Comparison of ENCODE assay signal across 1 cellular context in the genomic region with DNA sequence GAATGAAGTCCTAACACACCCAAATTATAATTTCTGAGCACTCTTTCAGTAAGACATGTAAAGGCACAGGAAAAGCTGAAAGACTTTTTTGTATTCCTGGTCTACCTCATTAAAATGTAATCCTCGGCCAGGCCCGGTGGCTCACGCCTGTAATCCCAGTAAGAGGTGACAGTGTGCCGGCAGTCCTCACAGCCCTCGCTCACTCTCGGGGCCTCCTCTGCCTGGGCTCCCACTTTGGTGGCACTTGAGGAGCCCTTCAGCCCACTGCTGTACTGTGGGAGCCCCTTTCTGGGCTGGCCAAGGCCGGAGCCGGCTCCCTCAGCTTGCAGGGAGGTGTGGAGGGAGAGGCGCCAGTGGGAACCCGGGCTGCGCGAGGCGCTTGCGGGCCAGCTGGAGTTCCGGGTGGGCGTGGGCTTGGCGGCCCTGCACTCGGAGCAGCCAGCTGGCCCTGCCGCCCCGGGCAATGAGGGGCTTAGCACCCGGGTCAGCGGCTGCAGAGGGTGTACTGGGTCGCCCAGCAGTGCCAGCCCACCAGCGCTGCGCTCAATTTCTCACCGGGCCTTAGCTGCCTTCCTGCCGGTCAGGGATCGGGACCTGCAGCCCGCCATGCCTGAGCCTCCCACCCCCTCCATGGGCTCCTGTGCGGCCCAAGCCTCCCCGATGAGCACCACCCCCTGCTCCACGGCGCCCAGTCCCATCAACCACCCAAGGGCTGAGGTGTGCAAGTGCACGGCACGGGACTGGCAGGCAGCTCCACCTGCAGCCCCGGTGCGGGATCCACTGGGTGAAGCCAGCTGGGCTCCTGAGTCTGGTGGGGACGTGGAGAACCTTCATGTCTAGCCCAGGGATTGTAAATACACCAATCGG. TPM values are rescaled to one million over a fixed set of nuclear protein-coding genes. Genes with fewer than 3 reads are reported as not detected.
"Had no signal": no experiment of that assay in that cellular context is flagged by ENCODE, and none has a peak within 500 bp of the region (broad histone marks: within the 10 kb centered on the region; RNA-seq: fewer than 3 reads in every experiment).

No MANE protein-coding gene starts in this region.

RNA-seq across cellular contexts. Expression of a gene that starts 49.5 kb away (rescaled TPM):
- total RNA-seq: HT-29 had no signal
